In the genomic region with DNA sequence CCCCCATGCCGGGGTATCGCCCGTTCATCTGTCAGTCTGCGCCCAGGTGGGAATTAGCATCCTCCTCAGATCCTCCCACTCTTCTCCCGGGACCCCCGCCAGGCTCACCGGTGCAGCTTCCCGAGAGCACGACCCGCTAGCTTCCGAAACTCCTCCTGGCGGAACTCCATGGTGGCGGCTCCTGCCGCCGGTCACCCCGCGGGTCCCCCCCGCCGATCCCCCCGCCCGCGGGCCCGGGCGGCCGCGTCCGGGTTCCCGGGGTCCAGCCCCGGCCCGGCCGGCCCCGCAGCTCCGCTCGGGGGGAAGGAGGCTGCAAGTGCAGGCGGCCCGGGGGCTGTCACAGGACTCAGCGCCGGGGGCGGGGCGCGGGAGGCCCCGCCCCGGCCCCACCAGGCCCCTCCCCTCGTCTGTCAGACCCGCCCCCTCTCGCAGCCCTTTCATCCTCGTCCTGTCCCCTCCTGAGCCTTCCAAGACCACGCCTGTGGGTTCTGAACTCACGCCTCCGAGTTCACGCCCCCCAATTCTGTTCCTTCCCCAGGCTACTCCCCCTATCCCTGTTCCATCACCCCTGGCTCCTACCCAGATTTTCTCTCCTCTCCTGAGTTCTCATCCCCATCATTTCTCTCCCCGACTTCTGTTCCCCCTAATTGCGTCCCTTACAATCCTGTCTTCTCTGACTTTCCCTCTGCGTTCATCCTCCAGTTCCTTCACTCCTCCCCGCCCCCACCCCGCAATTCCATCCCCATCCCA, we compare ENCODE assay signal across 8 cellular contexts. TPM values are rescaled to one million over a fixed set of nuclear protein-coding genes. Genes with fewer than 3 reads are reported as not detected.
A peak's percentile ranks its signal among the peaks of the same experiment; 100 is the strongest.
DNase-seq lines count a peak whose midpoint lies in the region; ATAC-seq, FAIRE-seq and TF ChIP-seq lines count a peak whose summit lies in the region.

A gene (minus strand): TSS at position 318 of the 750 bp plus-strand sequence. CDS start 148 bp downstream, at position 170.

- H3K27ac ChIP-seq in angular gyrus (ENCODE audit: low read depth, low read length) (peak within 1 kb of the TSS; percentile 68), layer of hippocampus (ENCODE audit: low read depth, low read length) (peak within 1 kb of the TSS; percentile 18), thymus (ENCODE audit: low read depth) (no peak within 1 kb of the TSS)

- peaks cover 3% of the 10 kb centered on the region for H3K4me1 ChIP-seq in thymus (ENCODE audit: control insufficient read depth, insufficient read depth, low read length)

- peaks cover 38% of the 10 kb centered on the region for H3K27me3 ChIP-seq in layer of hippocampus (ENCODE audit: control insufficient read depth, insufficient read depth, low read length)
- peaks cover 58% of the 10 kb centered on the region for H3K27me3 ChIP-seq in thymus (ENCODE audit: control insufficient read depth, insufficient read depth)

- DNase-seq in GM12891 (ENCODE audit: insufficient read length, low spot score) (peak; percentile 66), NCI-H748 treated with DMSO at 0.1 percent for 48 hours (lab: John Stamatoyannopoulos, UW) (peak; percentile 50), GOT3 (lab: John Stamatoyannopoulos, UW) (no peak)

- no peaks in the 10 kb centered on the region for H3K9me3 ChIP-seq in thymus (ENCODE audit: control insufficient read depth)

- WGBS in thymus, result 7% methylated on average over 56 of the region's 56 CpGs

- no peak for FAIRE-seq in GM12891 (lab: Jason Lieb, UNC)

- peaks cover 2% of the 10 kb centered on the region for H3K36me3 ChIP-seq in thymus (ENCODE audit: control insufficient read depth, insufficient read depth)

- no peak for TF ChIP-seq POLR2A in GM12891 (IDR thresholded peaks at IDR 0.05; ENCODE audit: low read depth, low read length)

- ATAC-seq in GM19035 (IDR thresholded peaks at IDR 0.05; ENCODE audit: unreplicated experiment) (no peak), HG03039 (IDR thresholded peaks at IDR 0.05; ENCODE audit: unreplicated experiment) (no peak)

- H3K4me3 ChIP-seq in thymus (ENCODE audit: low read length), result peak within 1 kb of the TSS; percentile 10

TF ChIP-seq in GM12891, 5 proteins besides CTCF, POLR2A, EP300 and RAD21:
- TF ChIP-seq POLR2AphosphoS5 (IDR thresholded peaks at IDR 0.05; ENCODE audit: low read depth, low read length) (no peak), TAF1 (IDR thresholded peaks at IDR 0.05; ENCODE audit: low read depth, low read length) (no peak), PAX5 (IDR thresholded peaks at IDR 0.05; ENCODE audit: insufficient read depth, low read length, severe bottlenecking) (no peak), SPI1 (IDR thresholded peaks at IDR 0.05; ENCODE audit: low read depth, low read length) (no peak), POU2F2 (IDR thresholded peaks at IDR 0.05; ENCODE audit: low read depth, low read length) (no peak)

RNA-seq across cellular contexts. Expression of the gene that starts here (rescaled TPM):
- polyA plus RNA-seq in GM12891 (2012; ENCODE audit: low read depth, missing spikeins), result 0.09 TPM
- polyA plus RNA-seq in thymus, result 0.57 TPM
